In the genomic region with DNA sequence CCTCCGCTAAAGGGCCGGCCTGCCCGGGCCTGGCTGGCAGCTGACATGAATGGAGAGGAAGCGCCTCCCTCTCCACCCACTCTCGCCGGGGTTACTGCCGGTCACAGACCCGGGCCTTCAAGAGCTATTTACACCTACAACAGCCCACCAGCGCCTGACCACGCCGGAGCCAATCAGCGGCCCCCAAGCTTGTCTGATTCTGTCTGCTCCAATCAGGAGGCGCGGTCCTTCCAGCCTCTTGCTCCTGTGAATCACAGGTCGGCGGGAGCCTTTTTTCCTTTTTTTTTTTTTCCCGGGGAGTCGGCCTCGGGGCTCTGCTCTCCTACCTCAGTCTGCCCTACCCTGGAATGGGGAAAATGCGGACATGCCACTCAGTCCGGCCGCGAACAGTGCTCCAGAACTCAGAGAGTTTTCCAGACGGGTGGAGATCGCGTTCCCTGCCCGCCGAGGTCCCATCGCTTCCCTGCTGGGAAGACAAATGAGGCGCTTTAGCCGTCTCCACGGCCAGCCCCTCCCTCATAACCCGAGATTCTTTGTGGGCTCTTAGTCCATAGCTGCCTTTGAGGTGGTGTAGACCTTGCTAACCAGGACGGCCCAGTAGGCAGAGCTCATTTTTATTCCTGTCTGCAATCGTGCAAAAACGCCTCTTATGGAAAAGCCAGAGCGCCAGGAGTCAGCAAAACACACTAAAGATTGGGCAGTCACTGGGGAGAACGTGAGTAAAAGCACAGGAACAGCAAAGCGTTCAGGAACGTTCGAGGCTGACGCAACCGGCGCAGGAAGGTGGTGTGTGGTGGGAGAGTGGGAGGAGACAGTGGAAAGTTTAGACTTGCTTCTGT, we compare ENCODE assay signal across 8 cellular contexts. TPM values are rescaled to one million over a fixed set of nuclear protein-coding genes. Genes with fewer than 3 reads are reported as not detected.
DNase-seq lines count a peak whose midpoint lies in the region; ATAC-seq and TF ChIP-seq lines count a peak whose summit lies in the region.

No MANE protein-coding gene starts in this region.

- H3K9me3 ChIP-seq in CD8-positive, alpha-beta memory T cell (ENCODE audit: low read length): no peaks in the 10 kb centered on the region
- H3K9me3 ChIP-seq in lower lobe of right lung: no peaks in the 10 kb centered on the region

- POLR2A ChIA-PET in CD8-positive, alpha-beta memory T cell (lab: Charles Lee): interaction anchor here (0.5 to 1.2 kb wide), 3 partner anchors 26 to 39 kb away, joined by 3 to 12 read pairs (median 4); a partner anchor contains a TSS
- POLR2A ChIA-PET in activated CD8-positive, alpha-beta T cell treated with anti-CD3 and anti-CD28 coated beads for 36 hours (lab: Charles Lee): interaction anchor here (0.6 to 4.1 kb wide), 22 partner anchors 8 to 641 kb away, joined by 3 to 32 read pairs (median 4); a partner anchor contains a TSS

- H3K4me3 Mint-ChIP-seq in CD8-positive, alpha-beta memory T cell: no peak overlapping the region
- H3K4me3 Mint-ChIP-seq in activated CD8-positive, alpha-beta T cell treated with anti-CD3 and anti-CD28 coated beads for 36 hours: no peak overlapping the region

- no peaks in the 10 kb centered on the region for H3K36me3 Mint-ChIP-seq in CD8-positive, alpha-beta memory T cell
- H3K36me3 Mint-ChIP-seq in activated CD8-positive, alpha-beta T cell treated with anti-CD3 and anti-CD28 coated beads for 36 hours (ENCODE audit: low read depth): peaks cover 10% of the 10 kb centered on the region

- no peak overlapping the region for H3K27ac Mint-ChIP-seq in CD8-positive, alpha-beta memory T cell
- no peak overlapping the region for H3K27ac Mint-ChIP-seq in activated CD8-positive, alpha-beta T cell treated with anti-CD3 and anti-CD28 coated beads for 36 hours

- no peak for TF ChIP-seq CTCF in activated CD8-positive, alpha-beta T cell treated with anti-CD3 and anti-CD28 coated beads for 36 hours (IDR thresholded peaks at IDR 0.05)
- no peak for TF ChIP-seq CTCF in lower lobe of right lung (IDR thresholded peaks at IDR 0.05)

- no peaks in the 10 kb centered on the region for H3K36me3 ChIP-seq in CD8-positive, alpha-beta memory T cell (ENCODE audit: insufficient read depth, low read length)
- no peaks in the 10 kb centered on the region for H3K36me3 ChIP-seq in lower lobe of right lung

- peak overlapping the region; percentile 94 for H3K27ac ChIP-seq in CD8-positive, alpha-beta memory T cell (ENCODE audit: low read depth, low read length)
- peak overlapping the region; percentile 96 for H3K27ac ChIP-seq in lower lobe of right lung

- intact Hi-C loops in activated CD8-positive, alpha-beta T cell treated with anti-CD3 and anti-CD28 coated beads for 36 hours (cut with micrococcal nuclease): loop anchor here (2.0 kb wide), 1 partner anchor 25 kb away; no protein-coding TSS in a partner anchor
- intact Hi-C loops in lower lobe of right lung (cut with DNase I): no loop called here

- no peaks in the 10 kb centered on the region for H3K27me3 Mint-ChIP-seq in CD8-positive, alpha-beta memory T cell
- H3K27me3 Mint-ChIP-seq in activated CD8-positive, alpha-beta T cell treated with anti-CD3 and anti-CD28 coated beads for 36 hours: no peaks in the 10 kb centered on the region

- CTCF ChIA-PET in CD8-positive, alpha-beta memory T cell (lab: Charles Lee): interaction anchor here (1.0 to 1.8 kb wide), 2 partner anchors 19 to 26 kb away, joined by 3 to 7 read pairs; a partner anchor contains a TSS
- CTCF ChIA-PET in activated CD8-positive, alpha-beta T cell treated with anti-CD3 and anti-CD28 coated beads for 36 hours (lab: Charles Lee): interaction anchor here (0.7 to 1.8 kb wide), 10 partner anchors 10 to 145 kb away, joined by 3 to 11 read pairs (median 3); a partner anchor contains a TSS

- peaks cover 23 to 30% (median 25%) of the 10 kb centered on the region in 3 donors for H3K4me1 Mint-ChIP-seq in CD8-positive, alpha-beta memory T cell
- peaks cover 39% of the 10 kb centered on the region for H3K4me1 Mint-ChIP-seq in activated CD8-positive, alpha-beta T cell treated with anti-CD3 and anti-CD28 coated beads for 36 hours (ENCODE audit: low read depth)

- H3K4me3 ChIP-seq in CD8-positive, alpha-beta memory T cell (ENCODE audit: low read length): peak overlapping the region; percentile 81
- H3K4me3 ChIP-seq in lower lobe of right lung: peak overlapping the region; percentile 64

- H3K27me3 ChIP-seq in CD8-positive, alpha-beta memory T cell (ENCODE audit: insufficient read depth, low read length, poor library complexity, severe bottlenecking): no peaks in the 10 kb centered on the region
- no peaks in the 10 kb centered on the region for H3K27me3 ChIP-seq in lower lobe of right lung (ENCODE audit: low read depth)

- DNase-seq in CD8-positive, alpha-beta memory T cell: peak; percentile 78 to 86 (median 82)
- DNase-seq in HK-2 (ENCODE audit: unreplicated experiment) (peak; percentile 100), NCI-H82 treated with DMSO at 0.1 percent for 48 hours (lab: John Stamatoyannopoulos, UW; ENCODE audit: unreplicated experiment) (peak; percentile 91), lower lobe of right lung (peak; percentile 99)
- DNase-seq in activated CD8-positive, alpha-beta T cell treated with anti-CD3 and anti-CD28 coated beads for 36 hours: peak; percentile 100
- DNase-seq in effector CD8-positive, alpha-beta T cell (lab: John Stamatoyannopoulos, UW): peak; percentile 80
- peak; percentile 39 to 68 (median 49) for DNase-seq in stimulated activated CD4-positive, alpha-beta T cell treated with anti-CD3 and anti-CD28 coated beads, TNF-alpha, amount 100 ng/mL, for 1 hour (ENCODE audit: low read depth in 3 of 3, low spot score in 1 of 3)

- peak; percentile 95 for ATAC-seq in GM19463 (IDR thresholded peaks at IDR 0.05; ENCODE audit: unreplicated experiment)
- ATAC-seq in activated CD8-positive, alpha-beta T cell treated with anti-CD3 and anti-CD28 coated beads for 36 hours: peak; percentile 83
- ATAC-seq in lower lobe of right lung: peak; percentile 97 to 98

- H3K4me1 ChIP-seq in CD8-positive, alpha-beta memory T cell (ENCODE audit: insufficient read depth, low read length): peaks cover 41% of the 10 kb centered on the region
- H3K4me1 ChIP-seq in lower lobe of right lung: peaks cover 46% of the 10 kb centered on the region

- no peaks in the 10 kb centered on the region for H3K9me3 Mint-ChIP-seq in CD8-positive, alpha-beta memory T cell
- no peaks in the 10 kb centered on the region for H3K9me3 Mint-ChIP-seq in activated CD8-positive, alpha-beta T cell treated with anti-CD3 and anti-CD28 coated beads for 36 hours

RNA-seq across cellular contexts. Expression of a gene that starts 26.5 kb away (rescaled TPM):
- 10 to 100 TPM; 43.9 to 45.3 TPM for total RNA-seq in CD8-positive, alpha-beta memory T cell
- 5.1 TPM for polyA plus RNA-seq in CD8-positive, alpha-beta memory T cell
- 100 to 1,000 TPM; 271 TPM for total RNA-seq in activated CD8-positive, alpha-beta T cell treated with anti-CD3 and anti-CD28 coated beads for 36 hours
- total RNA-seq in lower lobe of right lung: 327 TPM

RNA-seq across cellular contexts. Expression of a gene that starts 43.5 kb away (rescaled TPM):
- total RNA-seq in CD8-positive, alpha-beta memory T cell: not detected
- not detected for polyA plus RNA-seq in CD8-positive, alpha-beta memory T cell
- total RNA-seq in activated CD8-positive, alpha-beta T cell treated with anti-CD3 and anti-CD28 coated beads for 36 hours: not detected
- total RNA-seq in lower lobe of right lung: 3.4 TPM

Comparison
In these comparisons a context has a peak if more than half of its experiments do, and no peak if none do; other contexts are left out.
1. Peak in every context shown above with its lines: DNase-seq, ATAC-seq, H3K4me3 ChIP-seq and H3K27ac ChIP-seq.
2. DNase-seq: peak in every context shown above with its lines; median percentile 100 in HK-2; 100 in activated CD8-positive, alpha-beta T cell treated with anti-CD3 and anti-CD28 coated beads for 36 hours; 99 in lower lobe of right lung; 91 in NCI-H82 treated with DMSO at 0.1 percent for 48 hours; 82 in CD8-positive, alpha-beta memory T cell; 80 in effector CD8-positive, alpha-beta T cell; 49 in stimulated activated CD4-positive, alpha-beta T cell treated with anti-CD3 and anti-CD28 coated beads, TNF-alpha, amount 100 ng/mL, for 1 hour.